ENCODE assay signal across 16 cellular contexts in genomic region chr13:27293051-27293691, GRCh38. TPM values are rescaled to one million over a fixed set of nuclear protein-coding genes. Genes with fewer than 3 reads are reported as not detected.
DNase-seq lines count a peak whose midpoint lies in the region; ATAC-seq and TF ChIP-seq lines count a peak whose summit lies in the region.
"Had no signal": no experiment of that assay in that cellular context is flagged by ENCODE, and none has a peak within 500 bp of the region (broad histone marks: within the 10 kb centered on the region; RNA-seq: fewer than 3 reads in every experiment).

No MANE protein-coding gene starts in this region.

- H3K9me3 Mint-ChIP-seq in activated naive CD4-positive, alpha-beta T cell treated with anti-CD3 and anti-CD28 coated beads, Interleukin-2, amount 10 ng/mL, durations not matched to agents 7 days and 5 days: no peaks in the 10 kb centered on the region
- H3K9me3 Mint-ChIP-seq in activated naive CD8-positive, alpha-beta T cell treated with anti-CD3 and anti-CD28 coated beads, Interleukin-2, amount 10 ng/mL, durations not matched to agents 7 days and 5 days: no peaks in the 10 kb centered on the region
- no peaks in the 10 kb centered on the region for H3K9me3 Mint-ChIP-seq in stimulated activated effector memory CD8-positive, alpha-beta T cell treated with anti-CD3 and anti-CD28 coated beads, Interleukin-12 subunit alpha, Interleukin-12 subunit beta, amount 100 ng/mL, for 72 hours

- no peaks in the 10 kb centered on the region for H3K36me3 ChIP-seq in Loucy (ENCODE audit: insufficient read depth, low read length)
- H3K36me3 ChIP-seq: esophagus squamous epithelium, left ventricle myocardium inferior, tibial artery had no signal

- TF ChIP-seq CTCF in Loucy (conservative IDR thresholded peaks at IDR 0.05; ENCODE audit: low read length): no peak

- no peaks in the 10 kb centered on the region for H3K9me2 ChIP-seq in Loucy (replicated peaks; ENCODE audit: low read depth, low read length)

- H3K79me2 ChIP-seq in Loucy (ENCODE audit: insufficient read depth, low read length): no peaks in the 10 kb centered on the region

- peaks cover 23% of the 10 kb centered on the region for H3K4me1 Mint-ChIP-seq in activated naive CD4-positive, alpha-beta T cell treated with anti-CD3 and anti-CD28 coated beads, Interleukin-2, amount 10 ng/mL, durations not matched to agents 7 days and 5 days
- peaks cover 20% of the 10 kb centered on the region for H3K4me1 Mint-ChIP-seq in activated naive CD8-positive, alpha-beta T cell treated with anti-CD3 and anti-CD28 coated beads, Interleukin-2, amount 10 ng/mL, durations not matched to agents 7 days and 5 days
- peaks cover 17% of the 10 kb centered on the region for H3K4me1 Mint-ChIP-seq in stimulated activated effector memory CD8-positive, alpha-beta T cell treated with anti-CD3 and anti-CD28 coated beads, Interleukin-12 subunit alpha, Interleukin-12 subunit beta, amount 100 ng/mL, for 72 hours

- ATAC-seq in activated naive CD8-positive, alpha-beta T cell treated with anti-CD3 and anti-CD28 coated beads, Interleukin-2, amount 10 ng/mL, durations not matched to agents 7 days and 5 days (ENCODE audit: low read depth): no peak
- peak; percentile 51 for ATAC-seq in stimulated activated effector memory CD8-positive, alpha-beta T cell treated with anti-CD3 and anti-CD28 coated beads, Interleukin-12 subunit alpha, Interleukin-12 subunit beta, amount 100 ng/mL, for 72 hours

- peak overlapping the region; percentile 72 for H3K27ac Mint-ChIP-seq in activated naive CD4-positive, alpha-beta T cell treated with anti-CD3 and anti-CD28 coated beads, Interleukin-2, amount 10 ng/mL, durations not matched to agents 7 days and 5 days
- peak overlapping the region; percentile 71 for H3K27ac Mint-ChIP-seq in activated naive CD8-positive, alpha-beta T cell treated with anti-CD3 and anti-CD28 coated beads, Interleukin-2, amount 10 ng/mL, durations not matched to agents 7 days and 5 days
- no peak overlapping the region for H3K27ac Mint-ChIP-seq in stimulated activated effector memory CD8-positive, alpha-beta T cell treated with anti-CD3 and anti-CD28 coated beads, Interleukin-12 subunit alpha, Interleukin-12 subunit beta, amount 100 ng/mL, for 72 hours

- no peaks in the 10 kb centered on the region for H4K20me1 ChIP-seq in Loucy (ENCODE audit: insufficient read depth, low read length, poor library complexity, severe bottlenecking)

- no peaks in the 10 kb centered on the region for H3K36me3 Mint-ChIP-seq in activated naive CD4-positive, alpha-beta T cell treated with anti-CD3 and anti-CD28 coated beads, Interleukin-2, amount 10 ng/mL, durations not matched to agents 7 days and 5 days
- H3K36me3 Mint-ChIP-seq in activated naive CD8-positive, alpha-beta T cell treated with anti-CD3 and anti-CD28 coated beads, Interleukin-2, amount 10 ng/mL, durations not matched to agents 7 days and 5 days: no peaks in the 10 kb centered on the region
- H3K36me3 Mint-ChIP-seq in stimulated activated effector memory CD8-positive, alpha-beta T cell treated with anti-CD3 and anti-CD28 coated beads, Interleukin-12 subunit alpha, Interleukin-12 subunit beta, amount 100 ng/mL, for 72 hours: no peaks in the 10 kb centered on the region

- peak overlapping the region; percentile 49 for H3K4me2 ChIP-seq in Loucy (ENCODE audit: low read depth, low read length, poor library complexity, severe bottlenecking)
- H3K4me2 ChIP-seq: KMS-11 had no signal

- peaks cover 3% of the 10 kb centered on the region for H3K27me3 Mint-ChIP-seq in activated naive CD4-positive, alpha-beta T cell treated with anti-CD3 and anti-CD28 coated beads, Interleukin-2, amount 10 ng/mL, durations not matched to agents 7 days and 5 days
- no peaks in the 10 kb centered on the region for H3K27me3 Mint-ChIP-seq in activated naive CD8-positive, alpha-beta T cell treated with anti-CD3 and anti-CD28 coated beads, Interleukin-2, amount 10 ng/mL, durations not matched to agents 7 days and 5 days

- intact Hi-C loops in posterior cingulate gyrus (cut with DNase I): no loop called here

- peaks cover 18% of the 10 kb centered on the region for H3K4me1 ChIP-seq in Loucy (ENCODE audit: insufficient read depth, low read length, poor library complexity, severe bottlenecking)
- H3K4me1 ChIP-seq: esophagus squamous epithelium had no signal

- DNase-seq in activated naive CD4-positive, alpha-beta T cell treated with anti-CD3 and anti-CD28 coated beads, Interleukin-2, amount 10 ng/mL, durations not matched to agents 7 days and 5 days: no peak
- DNase-seq in activated naive CD4-positive, alpha-beta T cell treated with Interleukin-2 at 50 U/mL for 16 hours: no peak
- no peak for DNase-seq in activated naive CD8-positive, alpha-beta T cell treated with anti-CD3 and anti-CD28 coated beads, Interleukin-2, amount 10 ng/mL, durations not matched to agents 7 days and 5 days
- DNase-seq in stimulated activated effector memory CD8-positive, alpha-beta T cell treated with anti-CD3 and anti-CD28 coated beads, Interleukin-12 subunit alpha, Interleukin-12 subunit beta, amount 100 ng/mL, for 72 hours (ENCODE audit: low spot score in 2 of 2): no peak
- DNase-seq in stimulated activated CD8-positive, alpha-beta memory T cell treated with anti-CD3 and anti-CD28 coated beads, Interleukin-4, amount 100 ng/mL, for 48 hours: no peak
- DNase-seq in NCI-H1436 (lab: John Stamatoyannopoulos, UW) (no peak), posterior cingulate gyrus (no peak)
- DNase-seq: DMS79; effector CD8-positive, alpha-beta T cell; esophagus squamous epithelium; left ventricle myocardium inferior; NCI-H1105; NCI-H2081 treated with DMSO at 0.1 percent for 48 hours; tibial artery had no signal

- no peaks in the 10 kb centered on the region for H3F3A ChIP-seq in Loucy (ENCODE audit: low read depth)

- POLR2A ChIA-PET in activated naive CD8-positive, alpha-beta T cell treated with anti-CD3 and anti-CD28 coated beads, Interleukin-2, amount 10 ng/mL, durations not matched to agents 7 days and 5 days (lab: Charles Lee): no interaction called here

- H3K9me3 ChIP-seq in Loucy (ENCODE audit: insufficient read depth, low read depth, low read length): no peaks in the 10 kb centered on the region
- H3K9me3 ChIP-seq: esophagus squamous epithelium, left ventricle myocardium inferior, tibial artery had no signal

- no peak overlapping the region for H3K4me3 ChIP-seq in Loucy (ENCODE audit: low read length, poor library complexity, severe bottlenecking)
- H3K4me3 ChIP-seq: esophagus squamous epithelium, left ventricle myocardium inferior, tibial artery had no signal

- no peaks in the 10 kb centered on the region for H3K27me3 ChIP-seq in Loucy (ENCODE audit: insufficient read depth, low read length, poor library complexity, severe bottlenecking)

- peak overlapping the region; percentile 71 for H2AFZ ChIP-seq in Loucy (ENCODE audit: low read length)

- CTCF ChIA-PET in activated naive CD4-positive, alpha-beta T cell treated with anti-CD3 and anti-CD28 coated beads, Interleukin-2, amount 10 ng/mL, durations not matched to agents 7 days and 5 days (lab: Charles Lee): interaction anchor here (1.2 kb wide), 1 partner anchor 23 kb away, joined by 3 read pairs; no protein-coding TSS in a partner anchor

- H3K9ac ChIP-seq in Loucy (ENCODE audit: low read depth, low read length, poor library complexity, severe bottlenecking): no peak overlapping the region
- H3K9ac ChIP-seq: KMS-11 had no signal

- H3K4me3 Mint-ChIP-seq in activated naive CD4-positive, alpha-beta T cell treated with anti-CD3 and anti-CD28 coated beads, Interleukin-2, amount 10 ng/mL, durations not matched to agents 7 days and 5 days: peak overlapping the region; percentile 1
- peak overlapping the region; percentile 56 for H3K4me3 Mint-ChIP-seq in activated naive CD8-positive, alpha-beta T cell treated with anti-CD3 and anti-CD28 coated beads, Interleukin-2, amount 10 ng/mL, durations not matched to agents 7 days and 5 days
- no peak overlapping the region for H3K4me3 Mint-ChIP-seq in stimulated activated effector memory CD8-positive, alpha-beta T cell treated with anti-CD3 and anti-CD28 coated beads, Interleukin-12 subunit alpha, Interleukin-12 subunit beta, amount 100 ng/mL, for 72 hours

RNA-seq across cellular contexts. Expression of gene RASL11A, which starts 22.5 kb away (rescaled TPM):
- 1 to 10 TPM in 1 of 2 experiments, under 1 TPM in 1; 0.20 to 2.1 TPM for total RNA-seq in activated naive CD8-positive, alpha-beta T cell treated with anti-CD3 and anti-CD28 coated beads, Interleukin-2, amount 10 ng/mL, durations not matched to agents 7 days and 5 days

RNA-seq across cellular contexts. Expression of gene RPL21, which starts 41.8 kb away (rescaled TPM):
- 1,000 to 10,000 TPM; 1,116 to 1,143 TPM for total RNA-seq in activated naive CD8-positive, alpha-beta T cell treated with anti-CD3 and anti-CD28 coated beads, Interleukin-2, amount 10 ng/mL, durations not matched to agents 7 days and 5 days
